22 cellular contexts compared by ENCODE assay signal in genomic region chr5:52199833-52200232, GRCh38.
"Had no signal": no experiment of that assay in that cellular context is flagged by ENCODE, and none has a peak within 500 bp of the region (broad histone marks: within the 10 kb centered on the region; RNA-seq: fewer than 3 reads in every experiment).

No MANE protein-coding gene starts in this region.

- H3K9me3 ChIP-seq: esophagus muscularis mucosa, gastroesophageal sphincter, heart left ventricle, left lung, lower lobe of right lung, mucosa of descending colon had no signal

- H3K4me3 ChIP-seq: coronary artery, dorsolateral prefrontal cortex, esophagus muscularis mucosa, gastroesophageal sphincter, heart left ventricle, hepatocyte, left lung, lower lobe of right lung, mucosa of descending colon had no signal

- FAIRE-seq: colon, endothelial cell of umbilical vein, frontal cortex, keratinocyte had no signal

- ATAC-seq: foreskin keratinocyte, gastroesophageal sphincter, heart left ventricle, left cardiac atrium, left lung, left ventricle myocardium superior, lower lobe of right lung, mucosa of descending colon had no signal

- H2AFZ ChIP-seq: hepatocyte had no signal

- H3K36me3 ChIP-seq: esophagus muscularis mucosa, gastroesophageal sphincter, heart left ventricle, left lung, lower lobe of right lung had no signal

- H3K79me2 ChIP-seq: hepatocyte had no signal

- H3K27ac ChIP-seq: coronary artery, dorsolateral prefrontal cortex, esophagus muscularis mucosa, foreskin keratinocyte, gastroesophageal sphincter, heart left ventricle, hepatocyte, left lung, lower lobe of right lung had no signal

- H3K4me2 ChIP-seq: hepatocyte had no signal

- DNase-seq: dermis blood vessel endothelial cell; dorsolateral prefrontal cortex; effector CD4-positive, alpha-beta T cell; effector memory CD4-positive, alpha-beta T cell; foreskin keratinocyte; heart left ventricle; hypothalamus; immature natural killer cell; left cardiac atrium; left ventricle myocardium superior; lower lobe of right lung; mesenchymal stem cell; mucosa of descending colon had no signal

- H3K27me3 ChIP-seq: dorsolateral prefrontal cortex, esophagus muscularis mucosa, foreskin keratinocyte, gastroesophageal sphincter, heart left ventricle, hepatocyte, left lung had no signal

- H3K4me1 ChIP-seq: esophagus muscularis mucosa, foreskin keratinocyte, gastroesophageal sphincter, heart left ventricle, left lung, lower lobe of right lung had no signal
